ENCODE assay signal across 39 cellular contexts in the genomic region with DNA sequence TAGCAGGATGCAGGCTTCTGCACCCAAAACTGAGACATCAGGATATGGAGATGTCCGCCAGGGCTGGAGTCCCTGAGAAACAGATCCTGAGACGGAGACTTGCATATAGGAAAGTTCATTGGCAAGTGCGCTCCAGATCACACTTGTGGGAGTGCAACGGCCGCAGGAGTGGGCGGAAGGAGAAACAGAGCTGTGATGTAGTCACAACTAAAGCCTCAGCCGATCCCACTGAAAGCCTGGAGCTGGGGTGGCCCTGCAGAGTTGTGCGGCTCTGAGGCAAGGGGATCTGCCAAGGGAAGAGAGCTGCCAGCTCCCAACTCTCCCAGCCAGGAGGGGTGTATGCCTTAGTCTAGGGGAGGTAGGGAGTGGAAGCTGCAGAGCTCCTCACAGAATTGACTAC. TPM values are rescaled to one million over a fixed set of nuclear protein-coding genes. Genes with fewer than 3 reads are reported as not detected.
"Had no signal": no experiment of that assay in that cellular context is flagged by ENCODE, and none has a peak within 500 bp of the region (broad histone marks: within the 10 kb centered on the region; RNA-seq: fewer than 3 reads in every experiment).

No MANE protein-coding gene starts in this region.

- H3K36me3 Mint-ChIP-seq: activated naive CD8-positive, alpha-beta T cell treated with anti-CD3 and anti-CD28 coated beads for 36 hours had no signal

- H3K36me3 ChIP-seq: ascending aorta, breast epithelium, Peyer's patch, WERI-Rb-1 had no signal

- H3K9me3 Mint-ChIP-seq: activated CD4-positive, alpha-beta T cell treated with anti-CD3 and anti-CD28 coated beads, Interleukin-2, amount 10 ng/mL, durations not matched to agents 24 days and 14 days; activated CD8-positive, alpha-beta T cell treated with anti-CD3 and anti-CD28 coated beads for 36 hours; activated naive CD8-positive, alpha-beta T cell treated with anti-CD3 and anti-CD28 coated beads for 36 hours; activated T-cell treated with anti-CD3 and anti-CD28 coated beads, Interleukin-2, amount 50 U/mL, for 72 hours; activated T-helper 17 cell treated with anti-CD3 and anti-CD28 coated beads, Interleukin-2, amount 50 U/mL, for 72 hours had no signal

- ATAC-seq: activated CD8-positive, alpha-beta T cell treated with anti-CD3 and anti-CD28 coated beads for 36 hours; activated T-cell treated with anti-CD3 and anti-CD28 coated beads, Interleukin-2, amount 50 U/mL, for 72 hours; activated T-helper 17 cell treated with anti-CD3 and anti-CD28 coated beads, Interleukin-2, amount 50 U/mL, for 72 hours; PC-3 had no signal

- H3K27ac ChIP-seq: ascending aorta, breast epithelium, Peyer's patch, WERI-Rb-1 had no signal

- H3K4me1 ChIP-seq: ascending aorta, breast epithelium, Peyer's patch had no signal

- DNase-seq: activated CD4-positive, alpha-beta T cell treated with anti-CD3 and anti-CD28 coated beads for 1 hour; activated CD4-positive, alpha-beta T cell treated with anti-CD3 and anti-CD28 coated beads, Interleukin-2, amount 10 ng/mL, durations not matched to agents 24 days and 14 days; activated CD4-positive, alpha-beta T cell treated with anti-CD3 and anti-CD28 coated beads, Interleukin-2, amount 50 U/mL, for 4 hours; activated CD4-positive, CD25-positive, alpha-beta regulatory T cell; activated CD8-positive, alpha-beta T cell treated with anti-CD3 and anti-CD28 coated beads for 36 hours; activated effector memory CD4-positive, alpha-beta T cell treated with anti-CD3 and anti-CD28 coated beads, Interleukin-2, amount 50 U/mL, for 16 hours; activated naive CD4-positive, alpha-beta T cell; activated naive CD4-positive, alpha-beta T cell treated with anti-CD3 and anti-CD28 coated beads, Interleukin-2, amount 50 U/mL, for 16 hours; activated naive CD8-positive, alpha-beta T cell treated with anti-CD3 and anti-CD28 coated beads for 36 hours; activated T-cell treated with anti-CD3 and anti-CD28 coated beads, Interleukin-2, amount 50 U/mL, for 1 hour; activated T-cell treated with anti-CD3 and anti-CD28 coated beads, Interleukin-2, amount 50 U/mL, for 72 hours; amniotic stem cell; MM.1S; NCI-H1092; NCI-H1417; NCI-H146; NCI-H187; NCI-H2029 treated with DMSO at 0.1 percent for 48 hours; NCI-H2107; NCI-H2171; NCI-H510A; NCI-H526; NCI-H748 treated with DMSO at 0.1 percent for 48 hours; NK-92 treated with Interleukin-12 subunit alpha and Interleukin-12 subunit beta, amount 100 ng/mL, for 24 hours; PC-3; Peyer's patch; RPMI8226; SHP77 treated with DMSO at 0.1 percent for 48 hours; SW 1271; T-helper 1 cell; T-helper 2 cell; T-helper 9 cell; WERI-Rb-1 had no signal

- H3K27me3 ChIP-seq: ascending aorta, breast epithelium, Peyer's patch had no signal

- H3K4me1 Mint-ChIP-seq: activated CD4-positive, alpha-beta T cell treated with anti-CD3 and anti-CD28 coated beads, Interleukin-2, amount 10 ng/mL, durations not matched to agents 24 days and 14 days; activated naive CD8-positive, alpha-beta T cell treated with anti-CD3 and anti-CD28 coated beads for 36 hours; activated T-helper 17 cell treated with anti-CD3 and anti-CD28 coated beads, Interleukin-2, amount 50 U/mL, for 72 hours had no signal

- H3K4me3 Mint-ChIP-seq: activated CD4-positive, alpha-beta T cell treated with anti-CD3 and anti-CD28 coated beads, Interleukin-2, amount 10 ng/mL, durations not matched to agents 24 days and 14 days; activated CD8-positive, alpha-beta T cell treated with anti-CD3 and anti-CD28 coated beads for 36 hours; activated naive CD8-positive, alpha-beta T cell treated with anti-CD3 and anti-CD28 coated beads for 36 hours; activated T-cell treated with anti-CD3 and anti-CD28 coated beads, Interleukin-2, amount 50 U/mL, for 72 hours; activated T-helper 17 cell treated with anti-CD3 and anti-CD28 coated beads, Interleukin-2, amount 50 U/mL, for 72 hours had no signal

- H3K4me3 ChIP-seq: ascending aorta, breast epithelium, Peyer's patch had no signal

- H3K27ac Mint-ChIP-seq: activated CD4-positive, alpha-beta T cell treated with anti-CD3 and anti-CD28 coated beads, Interleukin-2, amount 10 ng/mL, durations not matched to agents 24 days and 14 days; activated CD8-positive, alpha-beta T cell treated with anti-CD3 and anti-CD28 coated beads for 36 hours; activated naive CD8-positive, alpha-beta T cell treated with anti-CD3 and anti-CD28 coated beads for 36 hours; activated T-cell treated with anti-CD3 and anti-CD28 coated beads, Interleukin-2, amount 50 U/mL, for 72 hours; activated T-helper 17 cell treated with anti-CD3 and anti-CD28 coated beads, Interleukin-2, amount 50 U/mL, for 72 hours had no signal

RNA-seq across cellular contexts. Expression of gene PLA2G2C, which starts 42.0 kb away (rescaled TPM):
- total RNA-seq: activated naive CD8-positive, alpha-beta T cell treated with anti-CD3 and anti-CD28 coated beads for 36 hours; ascending aorta; cardiac septum; LHCN-M2; PC-3; SK-MEL-5 had no signal

RNA-seq across cellular contexts. Expression of gene UBXN10, which starts 42.4 kb away (rescaled TPM):
- total RNA-seq: ascending aorta, LHCN-M2, PC-3 had no signal
